10 cellular contexts compared by ENCODE assay signal in genomic region chr20:24470031-24470781, GRCh38. TPM values are rescaled to one million over a fixed set of nuclear protein-coding genes. Genes with fewer than 3 reads are reported as not detected.
DNase-seq lines count a peak whose midpoint lies in the region; ATAC-seq and TF ChIP-seq lines count a peak whose summit lies in the region.
"Had no signal": no experiment of that assay in that cellular context is flagged by ENCODE, and none has a peak within 500 bp of the region (broad histone marks: within the 10 kb centered on the region; RNA-seq: fewer than 3 reads in every experiment).

No MANE protein-coding gene starts in this region.

- WGBS in smooth muscle cell (ENCODE audit: low lambda C conversion rate) = 1% methylated on average over 39 of the region's 43 CpGs

- H3K36me3 ChIP-seq in HEK293 (ENCODE audit: control insufficient read depth in 2 of 2, insufficient read depth in 1 of 2, low read length in 2 of 2) (no peaks in the 10 kb centered on the region), smooth muscle cell (ENCODE audit: low read depth) (no peaks in the 10 kb centered on the region)

- H3K27ac ChIP-seq in HEK293 (ENCODE audit: extremely low read depth, low read depth, low read length) = no peak overlapping the region; the same call in 1 of the 2 replicates
- H3K27ac ChIP-seq in smooth muscle cell (ENCODE audit: low read depth) = no peak overlapping the region

- CTCF ChIA-PET in HEK293 (lab: Yijun Ruan, JAX) = interaction anchor here (1.1 kb wide), 1 partner anchor 33 kb away, joined by 4 read pairs; no protein-coding TSS in a partner anchor

- intact Hi-C loops in natural killer cell (cut with micrococcal nuclease) = no loop called here

- H3K9me3 ChIP-seq in HEK293 (ENCODE audit: control insufficient read depth, insufficient read depth, low read depth, low read length) = no peaks in the 10 kb centered on the region
- no peaks in the 10 kb centered on the region for H3K9me3 ChIP-seq in smooth muscle cell (replicated peaks; ENCODE audit: low read depth)

- peak overlapping the region; percentile 63 for H3K4me3 ChIP-seq in HEK293 (ENCODE audit: low read depth, low read length)
- peak overlapping the region; percentile 56 for H3K4me3 ChIP-seq in astrocyte of the cerebellum (ENCODE audit: low read depth, low read length)
- H3K4me3 ChIP-seq in smooth muscle cell = peak overlapping the region; percentile 60

- H3K4me1 ChIP-seq in HEK293 (ENCODE audit: control insufficient read depth, insufficient read depth, low read length) = peaks cover 6% of the 10 kb centered on the region; the same call in 1 of the 2 replicates
- H3K4me1 ChIP-seq in smooth muscle cell (ENCODE audit: low read depth) = peaks cover 12% of the 10 kb centered on the region

- H3K9ac ChIP-seq in smooth muscle cell (ENCODE audit: low read depth) = no peak overlapping the region

- no peak for DNase-seq in astrocyte of the cerebellum (ENCODE audit: low read depth)
- DNase-seq in inferior parietal cortex (ENCODE audit: extremely low spot score) = peak; percentile 54
- DNase-seq in smooth muscle cell (lab: John Stamatoyannopoulos, UW; ENCODE audit: unreplicated experiment) = no peak
- no peak for DNase-seq in stimulated activated CD4-positive, alpha-beta T cell treated with anti-CD3 and anti-CD28 coated beads, Interleukin-15, amount 100 ng/mL, for 24 hours
- DNase-seq in natural killer cell = no peak
- no peak for DNase-seq in SIG-M5 (lab: John Stamatoyannopoulos, UW)
- no peak for DNase-seq in AG08395 (ENCODE audit: low spot score)
- DNase-seq: activated naive CD4-positive, alpha-beta T cell treated with anti-CD3 and anti-CD28 coated beads, Interleukin-2, amount 10 ng/mL, durations not matched to agents 7 days and 5 days had no signal

- H3K27me3 ChIP-seq in smooth muscle cell (ENCODE audit: low read depth) = peaks cover 59% of the 10 kb centered on the region

- H3K27ac Mint-ChIP-seq in natural killer cell = no peak overlapping the region
- H3K27ac Mint-ChIP-seq: activated naive CD4-positive, alpha-beta T cell treated with anti-CD3 and anti-CD28 coated beads, Interleukin-2, amount 10 ng/mL, durations not matched to agents 7 days and 5 days had no signal

- H3F3A ChIP-seq in smooth muscle cell (ENCODE audit: low read depth) = no peaks in the 10 kb centered on the region

- H3K36me3 Mint-ChIP-seq in natural killer cell = no peaks in the 10 kb centered on the region
- H3K36me3 Mint-ChIP-seq: activated naive CD4-positive, alpha-beta T cell treated with anti-CD3 and anti-CD28 coated beads, Interleukin-2, amount 10 ng/mL, durations not matched to agents 7 days and 5 days had no signal

- H3K4me2 ChIP-seq in smooth muscle cell = peak overlapping the region; percentile 93

- TF ChIP-seq CTCF in HEK293 (tag by site-specific recombination; IDR thresholded peaks at IDR 0.05) (no peak), astrocyte of the cerebellum (IDR thresholded peaks at IDR 0.05; ENCODE audit: low read depth, low read length, missing control alignments) (no peak), smooth muscle cell (IDR thresholded peaks at IDR 0.05; ENCODE audit: borderline replicate concordance, insufficient read depth, poor library complexity, severe bottlenecking) (no peak), natural killer cell (IDR thresholded peaks at IDR 0.05) (no peak)

- H3K27me3 Mint-ChIP-seq in natural killer cell (ENCODE audit: low read depth in 2 of 2) = peaks cover 49 to 53% of the 10 kb centered on the region in 2 donors

- in situ Hi-C loops in astrocyte of the cerebellum (cut with HindIII; ENCODE audit: low sequenced_read_pairs) = loop anchor here (5.0 kb wide), 1 partner anchor 63 kb away; no protein-coding TSS in a partner anchor

- no peak for ATAC-seq in natural killer cell

- POLR2A ChIA-PET in HEK293 (lab: Yijun Ruan, JAX) = interaction anchor here (0.8 to 1.5 kb wide), 2 partner anchors 28 to 31 kb away, joined by 3 to 6 read pairs; no protein-coding TSS in a partner anchor

- peak overlapping the region; percentile 59 for H2AFZ ChIP-seq in smooth muscle cell (ENCODE audit: low read depth)

- H3K4me3 Mint-ChIP-seq in natural killer cell = no peak overlapping the region
- H3K4me3 Mint-ChIP-seq: activated naive CD4-positive, alpha-beta T cell treated with anti-CD3 and anti-CD28 coated beads, Interleukin-2, amount 10 ng/mL, durations not matched to agents 7 days and 5 days had no signal

- no peaks in the 10 kb centered on the region for H3K4me1 Mint-ChIP-seq in natural killer cell

- H4K20me1 ChIP-seq in smooth muscle cell (ENCODE audit: low read depth) = no peaks in the 10 kb centered on the region

- no peaks in the 10 kb centered on the region for H3K79me2 ChIP-seq in smooth muscle cell (ENCODE audit: low read depth)

- H3K9me3 Mint-ChIP-seq in natural killer cell = no peaks in the 10 kb centered on the region
- H3K9me3 Mint-ChIP-seq: activated naive CD4-positive, alpha-beta T cell treated with anti-CD3 and anti-CD28 coated beads, Interleukin-2, amount 10 ng/mL, durations not matched to agents 7 days and 5 days had no signal

TF ChIP-seq in HEK293, 187 proteins besides CTCF, POLR2A, EP300 and RAD21 (continues in another document):
- TF ChIP-seq ZNF596 (tag by site-specific recombination; IDR thresholded peaks at IDR 0.05) (no peak), ZNF600 (tag by site-specific recombination; IDR thresholded peaks at IDR 0.05) (peak; percentile 73), ZNF768 (tag by site-specific recombination; IDR thresholded peaks at IDR 0.05) (no peak), ZNF76 (tag by site-specific recombination; IDR thresholded peaks at IDR 0.05; ENCODE audit: borderline replicate concordance, low read depth) (0 out of 2 replicates have a peak, but pooled peaks have one; percentile 25), ZNF26 (tag by site-specific recombination; IDR thresholded peaks at IDR 0.05) (no peak), HOXC10 (CRISPR knock-in tag; IDR thresholded peaks at IDR 0.05) (no peak), KLF9 (tag by site-specific recombination; IDR thresholded peaks at IDR 0.05; ENCODE audit: low read depth) (no peak), ZNF394 (tag by site-specific recombination; IDR thresholded peaks at IDR 0.05; ENCODE audit: borderline replicate concordance) (0 out of 2 replicates have a peak, but pooled peaks have one; percentile 20), ELK4 (IDR thresholded peaks at IDR 0.05; ENCODE audit: borderline replicate concordance, low read depth, low read length) (no peak), ZNF791 (tag by site-specific recombination; IDR thresholded peaks at IDR 0.05) (no peak), ZEB2 (tag by site-specific recombination; IDR thresholded peaks at IDR 0.05) (0 out of 2 replicates have a peak, but pooled peaks have one; percentile 18), ZBTB17 (tag by site-specific recombination; IDR thresholded peaks at IDR 0.05) (peak; percentile 71), ZBTB26 (tag by site-specific recombination; optimal IDR thresholded peaks at IDR 0.05) (peak; percentile 80), OSR2 (tag by site-specific recombination; IDR thresholded peaks at IDR 0.05) (no peak), ZNF416 (tag by site-specific recombination; IDR thresholded peaks at IDR 0.05) (no peak), TCF7L2 (IDR thresholded peaks at IDR 0.05; ENCODE audit: borderline replicate concordance, low read depth, low read length) (no peak), ZBTB20 (tag by site-specific recombination; IDR thresholded peaks at IDR 0.05) (peak; percentile 66; the same call in 1 of the 2 replicates), ZSCAN5A (tag by site-specific recombination; IDR thresholded peaks at IDR 0.05) (no peak)

RNA-seq across cellular contexts. Expression of gene SYNDIG1, which starts 0.8 kb away (rescaled TPM):
- total RNA-seq in smooth muscle cell = 1.6 and 1.8 TPM in 2 replicates
- 2.2 and 3.2 TPM in 2 replicates for polyA plus RNA-seq in smooth muscle cell
- not detected for total RNA-seq in natural killer cell
- total RNA-seq: M059J had no signal
